Comparison of ENCODE assay signal across 8 cellular contexts in genomic region chr10:5889624-5890518, GRCh38. TPM values are rescaled to one million over a fixed set of nuclear protein-coding genes. Genes with fewer than 3 reads are reported as not detected.
DNase-seq lines count a peak whose midpoint lies in the region; ATAC-seq and TF ChIP-seq lines count a peak whose summit lies in the region.

TSS of gene ANKRD16 (minus strand) at chr10:5889893. CDS start at chr10:5889354, 539 bp downstream.
TSS of gene FBH1 (plus strand) at chr10:5890243. CDS start at chr10:5890346, 103 bp downstream.

- TF ChIP-seq EP300 in suprapubic skin (IDR thresholded peaks at IDR 0.05): no peak

- no peaks in the 10 kb centered on the region for H3K9me3 ChIP-seq in suprapubic skin

- H3K4me1 ChIP-seq in suprapubic skin: peaks cover 44% of the 10 kb centered on the region

- H3K4me3 ChIP-seq in GM06990 (replicated peaks; ENCODE audit: low read depth, low read length) (peak within 1 kb of the TSS; percentile 82), NB4 (ENCODE audit: low read depth, low read length) (peak within 1 kb of the TSS; percentile 77), suprapubic skin (peak within 1 kb of the TSS; percentile 90)

- peaks cover 65% of the 10 kb centered on the region for H3K4me1 Mint-ChIP-seq in activated naive CD4-positive, alpha-beta T cell treated with anti-CD3 and anti-CD28 coated beads, Interleukin-2, amount 50 U/mL, for 24 hours

- peak within 1 kb of the TSS; percentile 97 for H3K4me3 Mint-ChIP-seq in activated naive CD4-positive, alpha-beta T cell treated with anti-CD3 and anti-CD28 coated beads, Interleukin-2, amount 50 U/mL, for 24 hours

- H3K27me3 ChIP-seq in GM06990 (replicated peaks; ENCODE audit: control insufficient read depth, insufficient read depth, low read length): no peaks in the 10 kb centered on the region
- H3K27me3 ChIP-seq in suprapubic skin: no peaks in the 10 kb centered on the region

- peaks cover 5% of the 10 kb centered on the region for H3K36me3 ChIP-seq in GM06990 (ENCODE audit: control insufficient read depth, insufficient read depth, low read length)
- peaks cover 22% of the 10 kb centered on the region for H3K36me3 ChIP-seq in suprapubic skin

- TF ChIP-seq CTCF in GM06990 (IDR thresholded peaks at IDR 0.05; ENCODE audit: insufficient read depth, low read length, poor library complexity, severe bottlenecking): no peak
- no peak for TF ChIP-seq CTCF in NB4 (IDR thresholded peaks at IDR 0.05; ENCODE audit: low read depth, low read length)
- no peak for TF ChIP-seq CTCF in suprapubic skin (IDR thresholded peaks at IDR 0.05)

- TF ChIP-seq POLR2A in NB4 (IDR thresholded peaks at IDR 0.05; ENCODE audit: extremely low read depth, insufficient read length) (peak; percentile 75), suprapubic skin (IDR thresholded peaks at IDR 0.05) (peak in 1 of 2 donors; percentile 55)

- H3K9me3 Mint-ChIP-seq in activated naive CD4-positive, alpha-beta T cell treated with anti-CD3 and anti-CD28 coated beads, Interleukin-2, amount 50 U/mL, for 24 hours: no peaks in the 10 kb centered on the region

- H3K27ac ChIP-seq in suprapubic skin: peak within 1 kb of the TSS; percentile 95

- peak; percentile 100 for DNase-seq in GM06990 (ENCODE audit: extremely low read depth, insufficient read length)
- peak; percentile 96 for DNase-seq in NB4 (ENCODE audit: low read depth)
- peak; percentile 99 for DNase-seq in SK-N-DZ (ENCODE audit: low spot score)
- peak; percentile 51 for DNase-seq in glomerular endothelial cell (ENCODE audit: extremely low read depth, low read depth, low spot score)
- peak; percentile 97 for DNase-seq in occipital lobe (lab: John Stamatoyannopoulos, UW)
- DNase-seq in suprapubic skin (ENCODE audit: low spot score in 2 of 2): peak; percentile 98 to 99

- ATAC-seq in HG02571 (IDR thresholded peaks at IDR 0.05; ENCODE audit: unreplicated experiment): peak; percentile 81

- H3K27me3 Mint-ChIP-seq in activated naive CD4-positive, alpha-beta T cell treated with anti-CD3 and anti-CD28 coated beads, Interleukin-2, amount 50 U/mL, for 24 hours: no peaks in the 10 kb centered on the region

- H3K27ac Mint-ChIP-seq in activated naive CD4-positive, alpha-beta T cell treated with anti-CD3 and anti-CD28 coated beads, Interleukin-2, amount 50 U/mL, for 24 hours: peak within 1 kb of the TSS; percentile 89

- no CpG with 5 or more reads among the region's 120 CpGs for WGBS in suprapubic skin

- H3K36me3 Mint-ChIP-seq in activated naive CD4-positive, alpha-beta T cell treated with anti-CD3 and anti-CD28 coated beads, Interleukin-2, amount 50 U/mL, for 24 hours: peaks cover 9% of the 10 kb centered on the region

RNA-seq across cellular contexts. Expression of gene ANKRD16, which starts in this region (rescaled TPM):
- polyA plus RNA-seq in SK-N-DZ (2014; cell fraction: cytosol; rRNA removed): 16.8 and 24.1 TPM in 2 replicates
- 28.1 and 32.7 TPM in 2 replicates for polyA plus RNA-seq in SK-N-DZ (2014; cell fraction: nucleus; rRNA removed)
- 5.9 and 13.9 TPM in 2 replicates for total RNA-seq in glomerular endothelial cell
- total RNA-seq in occipital lobe: 10.5 TPM
- 10 to 100 TPM in 2 of 4 donors, 1 to 10 TPM in 2; 6.6 to 10.8 (median 9.7) TPM for total RNA-seq in suprapubic skin

RNA-seq across cellular contexts. Expression of gene FBH1, which starts in this region (rescaled TPM):
- polyA plus RNA-seq in SK-N-DZ (2014; cell fraction: cytosol; rRNA removed): 89.4 and 98.7 TPM in 2 replicates
- polyA plus RNA-seq in SK-N-DZ (2014; cell fraction: nucleus; rRNA removed): 172 and 179 TPM in 2 replicates
- total RNA-seq in glomerular endothelial cell (73.8 and 84.5 TPM in 2 replicates), occipital lobe (39.8 TPM), suprapubic skin (100 to 1,000 TPM in 2 of 4 donors, 10 to 100 TPM in 2; 70.9 to 131 (median 90.6) TPM)

Comparison
In these comparisons a context has a peak if more than half of its experiments do, and no peak if none do; other contexts are left out.
1. Peak in every context shown above with its lines: DNase-seq, ATAC-seq, H3K4me3 ChIP-seq and H3K27ac ChIP-seq.